Comparison of ENCODE assay signal across 9 cellular contexts in the genomic region with DNA sequence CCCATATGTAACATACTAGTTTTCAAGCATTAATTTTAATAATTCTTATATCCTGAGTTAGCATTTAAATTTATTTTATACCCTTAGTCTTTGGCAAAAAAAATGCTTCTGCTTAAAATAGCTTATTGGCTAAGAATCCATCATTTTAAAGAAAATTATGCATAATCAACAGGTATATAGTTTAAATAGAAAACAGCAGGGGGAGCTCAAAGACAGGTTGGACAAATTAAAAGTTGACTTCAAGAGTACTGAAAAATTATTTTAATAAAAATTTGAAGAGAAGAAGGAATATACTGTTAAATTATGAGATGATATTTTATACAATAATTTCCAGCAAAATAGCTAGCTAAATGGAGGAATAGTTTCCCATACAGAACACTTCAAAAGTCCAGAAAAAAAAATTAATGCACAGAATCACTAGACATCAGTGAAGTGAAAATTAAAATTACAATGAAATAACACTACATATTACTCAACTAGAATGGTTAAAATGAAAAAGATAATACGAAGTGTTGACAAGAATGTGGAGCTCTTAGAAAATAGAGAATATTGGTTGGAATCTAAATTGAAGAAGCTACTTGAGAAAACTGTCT.
DNase-seq lines count a peak whose midpoint lies in the region; ATAC-seq, FAIRE-seq and TF ChIP-seq lines count a peak whose summit lies in the region.
"Had no signal": no experiment of that assay in that cellular context is flagged by ENCODE, and none has a peak within 500 bp of the region (broad histone marks: within the 10 kb centered on the region; RNA-seq: fewer than 3 reads in every experiment).

No MANE protein-coding gene starts in this region.

- no peak overlapping the region for H3K4me3 Mint-ChIP-seq in natural killer cell
- H3K4me3 Mint-ChIP-seq in natural killer cell treated with Interleukin-12 subunit alpha and Interleukin-12 subunit beta and Interleukin-15 and Interleukin-18, amount 100 ng/mL, for 72 hours: no peak overlapping the region

- no peak overlapping the region for H3K27ac ChIP-seq in substantia nigra (ENCODE audit: low read depth, low read length, poor library complexity, severe bottlenecking)

- intact Hi-C loops in natural killer cell (cut with micrococcal nuclease): loop anchor here (1.0 kb wide), 2 partner anchors 167 to 294 kb away; no protein-coding TSS in a partner anchor

- H3K27ac Mint-ChIP-seq in natural killer cell: no peak overlapping the region
- no peak overlapping the region for H3K27ac Mint-ChIP-seq in natural killer cell treated with Interleukin-12 subunit alpha and Interleukin-12 subunit beta and Interleukin-15 and Interleukin-18, amount 100 ng/mL, for 72 hours

- no peaks in the 10 kb centered on the region for H3K9me3 Mint-ChIP-seq in natural killer cell
- H3K9me3 Mint-ChIP-seq in natural killer cell treated with Interleukin-12 subunit alpha and Interleukin-12 subunit beta and Interleukin-15 and Interleukin-18, amount 100 ng/mL, for 72 hours: no peaks in the 10 kb centered on the region

- H3K36me3 Mint-ChIP-seq in natural killer cell: no peaks in the 10 kb centered on the region
- H3K36me3 Mint-ChIP-seq in natural killer cell treated with Interleukin-12 subunit alpha and Interleukin-12 subunit beta and Interleukin-15 and Interleukin-18, amount 100 ng/mL, for 72 hours: no peaks in the 10 kb centered on the region

- TF ChIP-seq CTCF in natural killer cell (IDR thresholded peaks at IDR 0.05): peak; percentile 50

- no peak for DNase-seq in natural killer cell
- no peak for DNase-seq in natural killer cell treated with Interleukin-12 subunit alpha and Interleukin-12 subunit beta and Interleukin-15 and Interleukin-18, amount 100 ng/mL, for 72 hours (ENCODE audit: low spot score)
- DNase-seq in RPMI8226: peak; percentile 64
- DNase-seq in frontal cortex (ENCODE audit: low spot score in 2 of 2): no peak
- no peak for DNase-seq in NCI-H524 treated with DMSO at 0.1 percent for 48 hours (lab: John Stamatoyannopoulos, UW)
- no peak for DNase-seq in substantia nigra (lab: John Stamatoyannopoulos, UW)
- DNase-seq: amygdala had no signal

- no peak for ATAC-seq in natural killer cell
- ATAC-seq in natural killer cell treated with Interleukin-12 subunit alpha and Interleukin-12 subunit beta and Interleukin-15 and Interleukin-18, amount 100 ng/mL, for 72 hours: no peak
- no peak for ATAC-seq in HG03520 (IDR thresholded peaks at IDR 0.05; ENCODE audit: unreplicated experiment)
- no peak for ATAC-seq in HG03175 (IDR thresholded peaks at IDR 0.05; ENCODE audit: unreplicated experiment)

- peak; percentile 76 for FAIRE-seq in frontal cortex (lab: Jason Lieb, UNC)

- no peaks in the 10 kb centered on the region for H3K4me1 Mint-ChIP-seq in natural killer cell
- peaks cover 7 to 9% of the 10 kb centered on the region in 2 donors for H3K4me1 Mint-ChIP-seq in natural killer cell treated with Interleukin-12 subunit alpha and Interleukin-12 subunit beta and Interleukin-15 and Interleukin-18, amount 100 ng/mL, for 72 hours (ENCODE audit: low read depth in 2 of 2)

- H3K27me3 Mint-ChIP-seq in natural killer cell (ENCODE audit: low read depth in 2 of 2): peaks cover 2 to 6% of the 10 kb centered on the region in 2 donors
- peaks cover under 1 to 3% of the 10 kb centered on the region in 2 donors for H3K27me3 Mint-ChIP-seq in natural killer cell treated with Interleukin-12 subunit alpha and Interleukin-12 subunit beta and Interleukin-15 and Interleukin-18, amount 100 ng/mL, for 72 hours
